21 cellular contexts compared by ENCODE assay signal in genomic region chr6:42394151-42394550, GRCh38. TPM values are rescaled to one million over a fixed set of nuclear protein-coding genes. Genes with fewer than 3 reads are reported as not detected.
DNase-seq lines count a peak whose midpoint lies in the region; ATAC-seq and TF ChIP-seq lines count a peak whose summit lies in the region.
"Had no signal": no experiment of that assay in that cellular context is flagged by ENCODE, and none has a peak within 500 bp of the region (broad histone marks: within the 10 kb centered on the region; RNA-seq: fewer than 3 reads in every experiment).

No MANE protein-coding gene starts in this region.

- peaks cover 87% of the 10 kb centered on the region for H3K4me1 Mint-ChIP-seq in activated CD8-positive, alpha-beta T cell treated with anti-CD3 and anti-CD28 coated beads for 36 hours (ENCODE audit: low read depth)
- H3K4me1 Mint-ChIP-seq in activated CD8-positive, alpha-beta T cell treated with anti-CD3 and anti-CD28 coated beads, Interleukin-2, amount 10 ng/mL, durations not matched to agents 7 days and 5 days (ENCODE audit: low read depth): peaks cover 62% of the 10 kb centered on the region
- H3K4me1 Mint-ChIP-seq in activated naive CD8-positive, alpha-beta T cell treated with anti-CD3 and anti-CD28 coated beads, Interleukin-2, amount 50 U/mL, for 24 hours: peaks cover 84% of the 10 kb centered on the region
- peaks cover 17% of the 10 kb centered on the region for H3K4me1 Mint-ChIP-seq in endodermal cell

- peak overlapping the region; percentile 12 for H3K23ac ChIP-seq in neuronal stem cell (ENCODE audit: low read depth, low read length, poor library complexity)

- H3K27ac Mint-ChIP-seq in activated CD8-positive, alpha-beta T cell treated with anti-CD3 and anti-CD28 coated beads for 36 hours: peak overlapping the region; percentile 91
- H3K27ac Mint-ChIP-seq in activated CD8-positive, alpha-beta T cell treated with anti-CD3 and anti-CD28 coated beads, Interleukin-2, amount 10 ng/mL, durations not matched to agents 7 days and 5 days: no peak overlapping the region
- H3K27ac Mint-ChIP-seq in activated naive CD8-positive, alpha-beta T cell treated with anti-CD3 and anti-CD28 coated beads, Interleukin-2, amount 50 U/mL, for 24 hours: peak overlapping the region; percentile 84
- H3K27ac Mint-ChIP-seq in endodermal cell: no peak overlapping the region
- H3K27ac Mint-ChIP-seq: activated naive CD4-positive, alpha-beta T cell treated with anti-CD3 and anti-CD28 coated beads, Interleukin-2, amount 10 ng/mL, durations not matched to agents 7 days and 5 days; neural progenitor cell had no signal

- H3K36me3 Mint-ChIP-seq in activated CD8-positive, alpha-beta T cell treated with anti-CD3 and anti-CD28 coated beads for 36 hours (ENCODE audit: low read depth): peaks cover 2% of the 10 kb centered on the region
- H3K36me3 Mint-ChIP-seq in activated CD8-positive, alpha-beta T cell treated with anti-CD3 and anti-CD28 coated beads, Interleukin-2, amount 10 ng/mL, durations not matched to agents 7 days and 5 days (ENCODE audit: low read depth): no peaks in the 10 kb centered on the region
- no peaks in the 10 kb centered on the region for H3K36me3 Mint-ChIP-seq in activated naive CD8-positive, alpha-beta T cell treated with anti-CD3 and anti-CD28 coated beads, Interleukin-2, amount 50 U/mL, for 24 hours (ENCODE audit: low read depth)
- H3K36me3 Mint-ChIP-seq in endodermal cell (ENCODE audit: low read depth): no peaks in the 10 kb centered on the region
- H3K36me3 Mint-ChIP-seq: neural progenitor cell had no signal

- no peak overlapping the region for H3K4me3 ChIP-seq in neuronal stem cell (ENCODE audit: low read length in 2 of 2)
- H3K4me3 ChIP-seq in endodermal cell (ENCODE audit: low read length): no peak overlapping the region
- H3K4me3 ChIP-seq: neural progenitor cell, SJSA1, transverse colon had no signal

- no peak overlapping the region for H2AK5ac ChIP-seq in neuronal stem cell (ENCODE audit: low read depth, low read length)

- no peak for DNase-seq in activated CD8-positive, alpha-beta T cell treated with anti-CD3 and anti-CD28 coated beads for 36 hours
- no peak for DNase-seq in activated CD8-positive, alpha-beta T cell treated with anti-CD3 and anti-CD28 coated beads, Interleukin-2, amount 10 ng/mL, durations not matched to agents 7 days and 5 days
- DNase-seq in RWPE1 (ENCODE audit: low spot score): no peak
- no peak for DNase-seq in activated naive CD8-positive, alpha-beta T cell treated with anti-CD3 and anti-CD28 coated beads, Interleukin-2, amount 50 U/mL, for 24 hours
- DNase-seq in neuronal stem cell (ENCODE audit: low spot score): no peak
- no peak for DNase-seq in endodermal cell
- no peak for DNase-seq in NCI-H2227 treated with DMSO at 0.1 percent for 48 hours (lab: John Stamatoyannopoulos, UW)
- DNase-seq in Right ventricle myocardium superior: no peak
- DNase-seq: activated CD4-positive, alpha-beta T cell treated with anti-CD3 and anti-CD28 coated beads for 4 hours; activated naive CD4-positive, alpha-beta T cell treated with anti-CD3 and anti-CD28 coated beads, Interleukin-2, amount 10 ng/mL, durations not matched to agents 7 days and 5 days; brain microvascular endothelial cell; C1 segment of cervical spinal cord; cortex of kidney; DMS79; foreskin keratinocyte; NCI-H1105; NCI-H524 treated with DMSO at 0.1 percent for 48 hours; spleen; transverse colon had no signal

- H2AFZ ChIP-seq in neuronal stem cell (ENCODE audit: low read length): no peak overlapping the region
- H2AFZ ChIP-seq: neural progenitor cell had no signal

- CTCF ChIA-PET in activated CD8-positive, alpha-beta T cell treated with anti-CD3 and anti-CD28 coated beads for 36 hours (lab: Charles Lee): no interaction called here
- CTCF ChIA-PET in activated CD8-positive, alpha-beta T cell treated with anti-CD3 and anti-CD28 coated beads, Interleukin-2, amount 10 ng/mL, durations not matched to agents 7 days and 5 days (lab: Charles Lee): interaction anchor here (2.9 kb wide), 1 partner anchor 153 kb away, joined by 18 read pairs; no protein-coding TSS in a partner anchor
- CTCF ChIA-PET in RWPE1 (lab: Yijun Ruan, JAX): no interaction called here

- no peak for TF ChIP-seq CTCF in activated CD8-positive, alpha-beta T cell treated with anti-CD3 and anti-CD28 coated beads for 36 hours (IDR thresholded peaks at IDR 0.05)
- TF ChIP-seq CTCF in RWPE1 (conservative IDR thresholded peaks at IDR 0.05; ENCODE audit: low read depth) (no peak), endodermal cell (conservative IDR thresholded peaks at IDR 0.05) (no peak)

- no CpG with 5 or more reads among the region's 4 CpGs for WGBS in neuronal stem cell (ENCODE audit: extremely low coverage in 2 of 2, insufficient read length in 2 of 2, insufficient replicate concordance in 1 of 2), 2 donors
- 90 to 91% methylated on average over 4 of the region's 4 CpGs for WGBS in endodermal cell (ENCODE audit: insufficient coverage in 1 of 2, insufficient read length in 1 of 2), 2 experiments

- intact Hi-C loops in activated CD8-positive, alpha-beta T cell treated with anti-CD3 and anti-CD28 coated beads for 36 hours (cut with micrococcal nuclease): loop anchor here (5.0 to 10.0 kb wide), 2 partner anchors 52 to 61 kb away; partner anchors contain the start of gene TRERF1
- intact Hi-C loops in Right ventricle myocardium superior (cut with DNase I): no loop called here

- no peaks in the 10 kb centered on the region for H3K27me3 Mint-ChIP-seq in activated CD8-positive, alpha-beta T cell treated with anti-CD3 and anti-CD28 coated beads for 36 hours
- H3K27me3 Mint-ChIP-seq in activated CD8-positive, alpha-beta T cell treated with anti-CD3 and anti-CD28 coated beads, Interleukin-2, amount 10 ng/mL, durations not matched to agents 7 days and 5 days (ENCODE audit: low read depth): no peaks in the 10 kb centered on the region
- H3K27me3 Mint-ChIP-seq in activated naive CD8-positive, alpha-beta T cell treated with anti-CD3 and anti-CD28 coated beads, Interleukin-2, amount 50 U/mL, for 24 hours: no peaks in the 10 kb centered on the region
- H3K27me3 Mint-ChIP-seq in endodermal cell (ENCODE audit: insufficient read depth): no peaks in the 10 kb centered on the region
- H3K27me3 Mint-ChIP-seq: activated naive CD4-positive, alpha-beta T cell treated with anti-CD3 and anti-CD28 coated beads, Interleukin-2, amount 10 ng/mL, durations not matched to agents 7 days and 5 days had no signal

- H4K8ac ChIP-seq in neuronal stem cell (ENCODE audit: low read depth, low read length): no peak overlapping the region

- H3K27me3 ChIP-seq in neuronal stem cell (ENCODE audit: control insufficient read depth in 3 of 3, insufficient read depth in 3 of 3, low read depth in 1 of 3, low read length in 3 of 3) (no peaks in the 10 kb centered on the region), endodermal cell (ENCODE audit: control insufficient read depth, insufficient read depth, low read length, poor library complexity, severe bottlenecking) (no peaks in the 10 kb centered on the region)
- H3K27me3 ChIP-seq: brain microvascular endothelial cell, foreskin keratinocyte, neural progenitor cell, SJSA1, spleen, transverse colon had no signal

- peak overlapping the region; percentile 9 for H3K4me3 Mint-ChIP-seq in activated CD8-positive, alpha-beta T cell treated with anti-CD3 and anti-CD28 coated beads for 36 hours
- no peak overlapping the region for H3K4me3 Mint-ChIP-seq in activated CD8-positive, alpha-beta T cell treated with anti-CD3 and anti-CD28 coated beads, Interleukin-2, amount 10 ng/mL, durations not matched to agents 7 days and 5 days
- peak overlapping the region; percentile 46 for H3K4me3 Mint-ChIP-seq in activated naive CD8-positive, alpha-beta T cell treated with anti-CD3 and anti-CD28 coated beads, Interleukin-2, amount 50 U/mL, for 24 hours
- H3K4me3 Mint-ChIP-seq in endodermal cell: no peak overlapping the region
- H3K4me3 Mint-ChIP-seq: activated naive CD4-positive, alpha-beta T cell treated with anti-CD3 and anti-CD28 coated beads, Interleukin-2, amount 10 ng/mL, durations not matched to agents 7 days and 5 days; neural progenitor cell had no signal

- no peak overlapping the region for H3K9ac ChIP-seq in neuronal stem cell (ENCODE audit: low read depth, low read length, poor library complexity)
- no peak overlapping the region for H3K9ac ChIP-seq in endodermal cell (ENCODE audit: extremely low read depth, low read length, poor library complexity, severe bottlenecking)
- H3K9ac ChIP-seq: neural progenitor cell had no signal

- no peaks in the 10 kb centered on the region for H3K9me3 Mint-ChIP-seq in activated CD8-positive, alpha-beta T cell treated with anti-CD3 and anti-CD28 coated beads for 36 hours
- H3K9me3 Mint-ChIP-seq in activated CD8-positive, alpha-beta T cell treated with anti-CD3 and anti-CD28 coated beads, Interleukin-2, amount 10 ng/mL, durations not matched to agents 7 days and 5 days (ENCODE audit: insufficient read depth): no peaks in the 10 kb centered on the region
- H3K9me3 Mint-ChIP-seq in activated naive CD8-positive, alpha-beta T cell treated with anti-CD3 and anti-CD28 coated beads, Interleukin-2, amount 50 U/mL, for 24 hours: no peaks in the 10 kb centered on the region
- no peaks in the 10 kb centered on the region for H3K9me3 Mint-ChIP-seq in endodermal cell
- H3K9me3 Mint-ChIP-seq: activated naive CD4-positive, alpha-beta T cell treated with anti-CD3 and anti-CD28 coated beads, Interleukin-2, amount 10 ng/mL, durations not matched to agents 7 days and 5 days; neural progenitor cell had no signal

- H2BK5ac ChIP-seq in neuronal stem cell (ENCODE audit: low read length): no peak overlapping the region

- no peak overlapping the region for H4K91ac ChIP-seq in neuronal stem cell (ENCODE audit: low read depth, low read length, poor library complexity)

- no peak overlapping the region for H3K18ac ChIP-seq in neuronal stem cell (ENCODE audit: low read length)

- POLR2A ChIA-PET in activated CD8-positive, alpha-beta T cell treated with anti-CD3 and anti-CD28 coated beads for 36 hours (lab: Charles Lee): no interaction called here
- POLR2A ChIA-PET in activated CD8-positive, alpha-beta T cell treated with anti-CD3 and anti-CD28 coated beads, Interleukin-2, amount 10 ng/mL, durations not matched to agents 7 days and 5 days (lab: Charles Lee): no interaction called here
- POLR2A ChIA-PET in RWPE1 (lab: Yijun Ruan, JAX; ENCODE audit: low non-redundant PET): no interaction called here

- no peak overlapping the region for H3K14ac ChIP-seq in neuronal stem cell (ENCODE audit: low read length)

- H3K4ac ChIP-seq in neuronal stem cell (ENCODE audit: low read length): no peak overlapping the region

- H3K9me3 ChIP-seq in neuronal stem cell (replicated peaks in 1 of 2; ENCODE audit: control insufficient read depth in 2 of 2, insufficient read depth in 1 of 2, low read depth in 1 of 2, low read length in 2 of 2) (no peaks in the 10 kb centered on the region), endodermal cell (ENCODE audit: control insufficient read depth, low read length) (no peaks in the 10 kb centered on the region)
- H3K9me3 ChIP-seq: SJSA1, spleen, transverse colon had no signal

- no peak overlapping the region for H2BK120ac ChIP-seq in neuronal stem cell (ENCODE audit: low read depth, low read length)

- H3K4me2 ChIP-seq in neuronal stem cell (ENCODE audit: insufficient read depth, low read length, poor library complexity, severe bottlenecking): no peak overlapping the region
- H3K4me2 ChIP-seq: neural progenitor cell had no signal

- H3K27ac ChIP-seq in RWPE1: peak overlapping the region; percentile 57
- H3K27ac ChIP-seq in neuronal stem cell (replicated peaks; ENCODE audit: low read length): no peak overlapping the region
- H3K27ac ChIP-seq in endodermal cell (ENCODE audit: low read depth, low read length): no peak overlapping the region
- H3K27ac ChIP-seq: brain microvascular endothelial cell, foreskin keratinocyte, neural progenitor cell, SJSA1 had no signal

- peaks cover 0 to 1% of the 10 kb centered on the region in 2 donors for H3K36me3 ChIP-seq in neuronal stem cell (replicated peaks in 1 of 2; ENCODE audit: control insufficient read depth in 2 of 2, insufficient read depth in 2 of 2, low read length in 2 of 2)
- H3K36me3 ChIP-seq in endodermal cell (ENCODE audit: control insufficient read depth, insufficient read depth, low read length): no peaks in the 10 kb centered on the region
- H3K36me3 ChIP-seq: brain microvascular endothelial cell, neural progenitor cell, SJSA1, spleen, transverse colon had no signal

- H3K4me1 ChIP-seq in neuronal stem cell (ENCODE audit: control insufficient read depth in 2 of 2, insufficient read depth in 1 of 2, low read depth in 1 of 2, low read length in 2 of 2): peaks cover 11 to 21% of the 10 kb centered on the region in 2 donors
- H3K4me1 ChIP-seq in endodermal cell (ENCODE audit: control insufficient read depth, insufficient read depth, low read length): no peaks in the 10 kb centered on the region
- H3K4me1 ChIP-seq: foreskin keratinocyte, SJSA1 had no signal

- no peak for ATAC-seq in activated CD8-positive, alpha-beta T cell treated with anti-CD3 and anti-CD28 coated beads for 36 hours
- ATAC-seq in activated CD8-positive, alpha-beta T cell treated with anti-CD3 and anti-CD28 coated beads, Interleukin-2, amount 10 ng/mL, durations not matched to agents 7 days and 5 days: no peak
- no peak for ATAC-seq in activated naive CD8-positive, alpha-beta T cell treated with anti-CD3 and anti-CD28 coated beads, Interleukin-2, amount 50 U/mL, for 24 hours
- ATAC-seq in Right ventricle myocardium superior (ENCODE audit: poor library complexity): no peak
- ATAC-seq: foreskin keratinocyte had no signal

- H2BK15ac ChIP-seq in neuronal stem cell (ENCODE audit: low read length): no peak overlapping the region

- peaks cover 9% of the 10 kb centered on the region for H3K79me1 ChIP-seq in neuronal stem cell (ENCODE audit: low read depth, low read length)

- no peak overlapping the region for H2BK12ac ChIP-seq in neuronal stem cell (ENCODE audit: low read length)

RNA-seq across cellular contexts. Expression of gene TRERF1, which starts 57.6 kb away (rescaled TPM):
- total RNA-seq in activated CD8-positive, alpha-beta T cell treated with anti-CD3 and anti-CD28 coated beads for 36 hours: 1 to 10 TPM; 6.5 to 6.9 TPM
- 10 to 100 TPM; 11.3 to 11.8 TPM for total RNA-seq in activated CD8-positive, alpha-beta T cell treated with anti-CD3 and anti-CD28 coated beads, Interleukin-2, amount 10 ng/mL, durations not matched to agents 7 days and 5 days
- 13.6 TPM for polyA plus RNA-seq in neuronal stem cell (2013, experiment 1 of 2)
- 14.1 TPM for polyA plus RNA-seq in neuronal stem cell (2013, experiment 2 of 2)
- 1 to 10 TPM; 4.7 to 5.3 TPM for total RNA-seq in endodermal cell
- 9.3 TPM for polyA plus RNA-seq in endodermal cell (2013, experiment 1 of 2)
- polyA plus RNA-seq in endodermal cell (2013, experiment 2 of 2): 7.7 TPM
- 1.5 TPM for total RNA-seq in Right ventricle myocardium superior

Comparison
In these comparisons a context has a peak if more than half of its experiments do, and no peak if none do; other contexts are left out.
1. H3K27ac Mint-ChIP-seq: peak in activated CD8-positive, alpha-beta T cell treated with anti-CD3 and anti-CD28 coated beads for 36 hours (single experiment) and activated naive CD8-positive, alpha-beta T cell treated with anti-CD3 and anti-CD28 coated beads, Interleukin-2, amount 50 U/mL, for 24 hours (single experiment); none in activated CD8-positive, alpha-beta T cell treated with anti-CD3 and anti-CD28 coated beads, Interleukin-2, amount 10 ng/mL, durations not matched to agents 7 days and 5 days (single experiment) and endodermal cell (single experiment).
2. H3K4me3 Mint-ChIP-seq: peak in activated CD8-positive, alpha-beta T cell treated with anti-CD3 and anti-CD28 coated beads for 36 hours (single experiment) and activated naive CD8-positive, alpha-beta T cell treated with anti-CD3 and anti-CD28 coated beads, Interleukin-2, amount 50 U/mL, for 24 hours (single experiment); none in activated CD8-positive, alpha-beta T cell treated with anti-CD3 and anti-CD28 coated beads, Interleukin-2, amount 10 ng/mL, durations not matched to agents 7 days and 5 days (single experiment) and endodermal cell (single experiment).